1 cellular context compared by ENCODE assay signal in the genomic region with DNA sequence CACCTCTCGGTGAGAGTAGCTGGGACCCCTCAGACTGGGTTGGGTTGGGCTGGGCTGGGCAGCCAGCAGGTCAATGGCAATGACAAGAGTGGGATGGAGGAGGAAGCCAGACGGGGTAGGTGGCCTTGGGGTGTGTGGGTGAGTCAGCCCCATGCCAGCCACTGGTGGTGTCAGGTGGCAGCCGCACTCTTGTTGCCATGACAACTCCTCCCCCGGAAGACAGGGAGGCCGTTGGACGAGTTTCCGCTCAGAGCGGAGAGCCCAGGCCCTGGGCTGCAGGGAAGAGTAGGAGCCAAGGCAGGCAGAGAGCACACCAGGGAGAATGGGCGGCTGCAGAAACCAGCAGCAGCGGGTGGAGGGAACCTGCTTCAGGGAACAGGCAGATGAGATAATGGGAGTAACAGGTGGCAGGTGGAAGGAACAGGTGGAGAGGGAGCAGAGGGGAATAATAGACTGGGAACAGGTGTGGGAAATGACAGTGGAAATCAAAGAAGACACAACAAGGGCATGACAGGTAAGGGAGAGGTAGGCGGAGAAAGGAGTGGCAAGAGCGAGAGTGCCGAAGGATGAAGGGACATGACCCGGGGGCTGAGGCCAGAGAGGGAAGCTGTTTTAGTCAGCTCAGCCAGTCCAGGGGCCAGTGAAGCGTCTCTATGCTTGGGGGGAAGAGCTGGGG.
TF ChIP-seq lines count a peak whose summit lies in the region.

No MANE protein-coding gene starts in this region.

TF ChIP-seq in GM12878, 131 proteins besides CTCF, POLR2A, EP300 and RAD21 (continued from another document):
- TF ChIP-seq, protein P1, sequence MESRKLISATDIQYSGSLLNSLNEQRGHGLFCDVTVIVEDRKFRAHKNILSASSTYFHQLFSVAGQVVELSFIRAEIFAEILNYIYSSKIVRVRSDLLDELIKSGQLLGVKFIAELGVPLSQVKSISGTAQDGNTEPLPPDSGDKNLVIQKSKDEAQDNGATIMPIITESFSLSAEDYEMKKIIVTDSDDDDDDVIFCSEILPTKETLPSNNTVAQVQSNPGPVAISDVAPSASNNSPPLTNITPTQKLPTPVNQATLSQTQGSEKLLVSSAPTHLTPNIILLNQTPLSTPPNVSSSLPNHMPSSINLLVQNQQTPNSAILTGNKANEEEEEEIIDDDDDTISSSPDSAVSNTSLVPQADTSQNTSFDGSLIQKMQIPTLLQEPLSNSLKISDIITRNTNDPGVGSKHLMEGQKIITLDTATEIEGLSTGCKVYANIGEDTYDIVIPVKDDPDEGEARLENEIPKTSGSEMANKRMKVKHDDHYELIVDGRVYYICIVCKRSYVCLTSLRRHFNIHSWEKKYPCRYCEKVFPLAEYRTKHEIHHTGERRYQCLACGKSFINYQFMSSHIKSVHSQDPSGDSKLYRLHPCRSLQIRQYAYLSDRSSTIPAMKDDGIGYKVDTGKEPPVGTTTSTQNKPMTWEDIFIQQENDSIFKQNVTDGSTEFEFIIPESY (IDR thresholded peaks at IDR 0.05) = no peak
- TF ChIP-seq MEF2B (IDR thresholded peaks at IDR 0.05; ENCODE audit: partially characterized antibody, poor library complexity, severe bottlenecking) (no peak), SMAD1 (IDR thresholded peaks at IDR 0.05; ENCODE audit: low read depth, partially characterized antibody) (no peak), BMI1 (IDR thresholded peaks at IDR 0.05; ENCODE audit: borderline replicate concordance) (peak; percentile 71), RUNX3 (IDR thresholded peaks at IDR 0.05; ENCODE audit: low read length) (no peak)
